ENCODE assay signal across 14 cellular contexts in the genomic region with DNA sequence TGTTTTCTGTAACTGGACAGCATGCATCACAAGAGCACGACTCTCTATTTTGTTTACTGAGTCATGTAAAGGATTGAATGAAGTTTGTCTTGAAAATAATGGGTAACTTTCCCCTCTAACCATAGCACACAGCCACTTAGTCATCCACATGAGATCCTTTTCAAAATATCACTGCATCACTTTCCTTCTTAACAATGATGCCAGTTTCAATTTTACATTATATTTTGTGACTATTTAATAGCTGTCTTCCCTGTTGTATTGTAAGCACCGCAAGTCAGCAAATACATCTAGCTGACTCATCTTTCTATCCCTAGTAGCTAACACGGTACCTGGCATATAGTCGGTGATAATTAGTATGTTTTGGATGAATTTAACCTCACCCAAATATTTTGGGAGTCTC.
"Had no signal": no experiment of that assay in that cellular context is flagged by ENCODE, and none has a peak within 500 bp of the region (broad histone marks: within the 10 kb centered on the region; RNA-seq: fewer than 3 reads in every experiment).

No MANE protein-coding gene starts in this region.

- H3K4me3 ChIP-seq: ascending aorta, colonic mucosa, esophagus muscularis mucosa, tibial nerve had no signal

- H3K27me3 ChIP-seq: ascending aorta, colonic mucosa, esophagus muscularis mucosa, tibial nerve had no signal

- H3K4me1 ChIP-seq: ascending aorta, colonic mucosa, esophagus muscularis mucosa, tibial nerve had no signal

- H3K27ac ChIP-seq: ascending aorta, colonic mucosa, esophagus muscularis mucosa, tibial nerve, WERI-Rb-1 had no signal

- H3K36me3 ChIP-seq: ascending aorta, colonic mucosa, esophagus muscularis mucosa, tibial nerve, WERI-Rb-1 had no signal

- DNase-seq: activated CD4-positive, alpha-beta T cell treated with anti-CD3 and anti-CD28 coated beads for 1 hour; activated CD8-positive, alpha-beta memory T cell treated with anti-CD3 and anti-CD28 coated beads for 24 hours; activated CD8-positive, alpha-beta memory T cell treated with anti-CD3 and anti-CD28 coated beads, Interleukin-2, amount 50 U/mL, for 48 hours; activated effector memory CD4-positive, alpha-beta T cell treated with Interleukin-2 at 50 U/mL for 16 hours; activated T-cell treated with anti-CD3 and anti-CD28 coated beads, Interleukin-2, amount 50 U/mL, for 48 hours; colonic mucosa; immature natural killer cell; occipital lobe; stimulated activated CD4-positive, alpha-beta T cell treated with anti-CD3 and anti-CD28 coated beads, Interleukin-2, amount 100 ng/mL, for 24 hours; stimulated activated naive CD8-positive, alpha-beta T cell treated with anti-CD3 and anti-CD28 coated beads, Interleukin-15, Interleukin-2, amounts not matched to agents 100 U/mL and 50 U/mL, for 24 hours; WERI-Rb-1 had no signal

- H3K9me3 ChIP-seq: ascending aorta, colonic mucosa, esophagus muscularis mucosa, tibial nerve had no signal
